In genomic region chr6:118356686-118357085, GRCh38 we compare ENCODE assay signal across 24 cellular contexts.
A peak's percentile ranks its signal among the peaks of the same experiment; 100 is the strongest.
DNase-seq lines count a peak whose midpoint lies in the region; ATAC-seq, FAIRE-seq and TF ChIP-seq lines count a peak whose summit lies in the region.
"Had no signal": no experiment of that assay in that cellular context is flagged by ENCODE, and none has a peak within 500 bp of the region (broad histone marks: within the 10 kb centered on the region; RNA-seq: fewer than 3 reads in every experiment).

No MANE protein-coding gene starts in this region.

- no peak overlapping the region for H3K27ac ChIP-seq in HepG2 (ENCODE audit: extremely low read length, insufficient read depth, low read length)
- no peak overlapping the region for H3K27ac ChIP-seq in right lobe of liver
- H3K27ac ChIP-seq in K562 (ENCODE audit: extremely low read depth, low read depth, low read length): no peak overlapping the region
- H3K27ac ChIP-seq: A549 had no signal

- TF ChIP-seq POLR2A in HepG2 (IDR thresholded peaks at IDR 0.05; ENCODE audit: insufficient read depth in 1 of 2, low read depth in 2 of 2, low read length in 2 of 2) (no peak), right lobe of liver (IDR thresholded peaks at IDR 0.05) (no peak), K562 (conservative IDR thresholded peaks at IDR 0.05) (no peak)

- CTCF ChIA-PET in HepG2 (lab: Yijun Ruan, JAX; ENCODE audit: low intra/inter-chr PET ratio, low total read pairs): no interaction called here
- CTCF ChIA-PET in K562 (lab: Yijun Ruan, JAX; ENCODE audit: low intra/inter-chr PET ratio): no interaction called here

- POLR2A ChIA-PET in HepG2 (lab: Yijun Ruan, JAX): no interaction called here
- POLR2A ChIA-PET in K562 (lab: Yijun Ruan, JAX): interaction anchor here (0.8 kb wide), 1 partner anchor 10 kb away, joined by 4 read pairs; no protein-coding TSS in a partner anchor

- FAIRE-seq in HepG2 (lab: Jason Lieb, UNC): no peak
- no peak for FAIRE-seq in K562 (lab: Jason Lieb, UNC)
- FAIRE-seq in urothelium cell line (lab: Jason Lieb, UNC): no peak
- FAIRE-seq: A549, D721Med, GM12878, GM19239, H54 had no signal

- H3K4me2 ChIP-seq in HepG2 (ENCODE audit: low read depth, low read length): no peak overlapping the region
- H3K4me2 ChIP-seq in K562 (ENCODE audit: insufficient read depth, low read length): no peak overlapping the region
- H3K4me2 ChIP-seq: A549 had no signal

- TF ChIP-seq CTCF in HepG2 (CRISPR knock-in tag; IDR thresholded peaks at IDR 0.05) (no peak), right lobe of liver (IDR thresholded peaks at IDR 0.05) (no peak), K562 (IDR thresholded peaks at IDR 0.05 in 2 of 3, conservative IDR thresholded peaks at IDR 0.05 in 1 of 3; ENCODE audit: insufficient read depth in 2 of 3, low read depth in 1 of 3, low read length in 3 of 3) (no peak)

- H3K9ac ChIP-seq in HepG2 (ENCODE audit: insufficient read depth, low read depth, low read length): no peak overlapping the region
- H3K9ac ChIP-seq in K562 (ENCODE audit: insufficient read depth in 1 of 2, low read depth in 2 of 2, low read length in 2 of 2): no peak overlapping the region

- H4K20me1 ChIP-seq in HepG2 (ENCODE audit: insufficient read depth, low read length): no peaks in the 10 kb centered on the region
- H4K20me1 ChIP-seq in K562 (replicated peaks; ENCODE audit: control insufficient read depth, insufficient read depth, low read length): no peaks in the 10 kb centered on the region

- H3K36me3 ChIP-seq in HepG2 (replicated peaks in 1 of 2; ENCODE audit: control insufficient read depth in 1 of 2, insufficient read depth in 2 of 2, low read length in 2 of 2) (no peaks in the 10 kb centered on the region), right lobe of liver (no peaks in the 10 kb centered on the region), K562 (ENCODE audit: control insufficient read depth, insufficient read depth, low read length) (no peaks in the 10 kb centered on the region)
- H3K36me3 ChIP-seq: HAP-1 had no signal

- H3K9me3 ChIP-seq in HepG2 (ENCODE audit: low read length) (no peaks in the 10 kb centered on the region), right lobe of liver (no peaks in the 10 kb centered on the region), K562 (replicated peaks; ENCODE audit: control insufficient read depth, insufficient read depth, low read depth, low read length) (no peaks in the 10 kb centered on the region)
- H3K9me3 ChIP-seq: A549, Caco-2, HAP-1 had no signal

- in situ Hi-C loops in HepG2 (cut with HindIII; ENCODE audit: extremely low pct_ligation_motif_present, low pct_unique_long_range_greater_than_20kb): no loop called here
- in situ Hi-C loops in K562 (cut with MboI): no loop called here

- intact Hi-C loops in HepG2 (cut with micrococcal nuclease; ENCODE audit: unreplicated experiment): no loop called here
- intact Hi-C loops in right lobe of liver (cut with DNase I): no loop called here
- intact Hi-C loops in K562 (cut with micrococcal nuclease): no loop called here

- ATAC-seq in HepG2: no peak
- no peak for ATAC-seq in right lobe of liver
- ATAC-seq in K562: no peak
- ATAC-seq: A549, GM12878 had no signal

- no peak overlapping the region for H2AFZ ChIP-seq in HepG2 (ENCODE audit: low read length)
- no peak overlapping the region for H2AFZ ChIP-seq in K562 (ENCODE audit: low read depth, low read length)

- TF ChIP-seq RAD21 in HepG2 (CRISPR knock-in tag; IDR thresholded peaks at IDR 0.05) (no peak), K562 (CRISPR knock-in tag; conservative IDR thresholded peaks at IDR 0.05 in 1 of 2, IDR thresholded peaks at IDR 0.05 in 1 of 2) (no peak)

- H3K27me3 ChIP-seq in HepG2 (ENCODE audit: control insufficient read depth in 1 of 2, insufficient read depth in 2 of 2, low read length in 2 of 2) (no peaks in the 10 kb centered on the region), right lobe of liver (no peaks in the 10 kb centered on the region), K562 (ENCODE audit: control insufficient read depth in 2 of 2, insufficient read depth in 2 of 2, low read length in 2 of 2) (no peaks in the 10 kb centered on the region)

- no TSS peak for BruUV-seq in HepG2 (replicated peaks; lab: Mats Ljungman, UMichigan)
- no TSS peak for BruUV-seq in K562 (replicated peaks; lab: Mats Ljungman, UMichigan)

- no peaks in the 10 kb centered on the region for H3K9me1 ChIP-seq in K562 (ENCODE audit: control insufficient read depth, insufficient read depth, low read length)

- no peaks in the 10 kb centered on the region for H3K79me2 ChIP-seq in HepG2 (ENCODE audit: insufficient read depth, low read length)
- H3K79me2 ChIP-seq in K562 (ENCODE audit: control insufficient read depth, insufficient read depth, low read length): no peaks in the 10 kb centered on the region

- H3K4me1 ChIP-seq in HepG2 (ENCODE audit: insufficient read depth, low read length) (no peaks in the 10 kb centered on the region), right lobe of liver (no peaks in the 10 kb centered on the region), K562 (replicated peaks in 1 of 2; ENCODE audit: control insufficient read depth in 2 of 2, insufficient read depth in 2 of 2, low read length in 2 of 2) (no peaks in the 10 kb centered on the region)
- H3K4me1 ChIP-seq: A549, Caco-2 had no signal

- no peak for DNase-seq in HepG2 (ENCODE audit: low spot score)
- DNase-seq in right lobe of liver: no peak
- peak; percentile 20 for DNase-seq in OCI-M1 (lab: John Stamatoyannopoulos, UW)
- DNase-seq in K562 (ENCODE audit: extremely low read depth in 1 of 4, low spot score in 3 of 4): no peak
- no peak for DNase-seq in COLO668 (lab: John Stamatoyannopoulos, UW; ENCODE audit: unreplicated experiment)
- no peak for DNase-seq in urothelium cell line (ENCODE audit: low spot score)
- no peak for DNase-seq in activated CD8-positive, alpha-beta memory T cell treated with anti-CD3 and anti-CD28 coated beads for 24 hours
- DNase-seq: 8988T; ACHN; C1 segment of cervical spinal cord; Caco-2; CD4-positive, alpha-beta memory T cell; DMS 273 treated with DMSO at 0.1 percent for 48 hours; DMS79; EL; GDM1; GOT3; HFFc6 had no signal

- TF ChIP-seq EP300 in HepG2 (IDR thresholded peaks at IDR 0.05; ENCODE audit: low read depth in 2 of 2, low read length in 2 of 2) (no peak), HepG2 (CRISPR knock-in tag; IDR thresholded peaks at IDR 0.05; ENCODE audit: borderline replicate concordance) (no peak), K562 (IDR thresholded peaks at IDR 0.05; ENCODE audit: low read length) (no peak)

- no peak overlapping the region for H3K4me3 ChIP-seq in HepG2 (replicated peaks in 1 of 3; ENCODE audit: insufficient read depth in 1 of 3, low read depth in 2 of 3, low read length in 3 of 3)
- H3K4me3 ChIP-seq in right lobe of liver: no peak overlapping the region
- H3K4me3 ChIP-seq in K562: no peak overlapping the region
- H3K4me3 ChIP-seq: A549, GM12878, HAP-1 had no signal

TF ChIP-seq in HepG2, 621 proteins besides CTCF, POLR2A, EP300 and RAD21:
- TF ChIP-seq ATF7 (IDR thresholded peaks at IDR 0.05) (peak; percentile 90), ATF7 (CRISPR knock-in tag; IDR thresholded peaks at IDR 0.05) (no peak), DZIP1 (CRISPR knock-in tag; IDR thresholded peaks at IDR 0.05) (no peak), CEBPB (IDR thresholded peaks at IDR 0.05; ENCODE audit: borderline replicate concordance, low read depth, low read length) (peak; percentile 21; the same call in 1 of the 2 replicates)

TF ChIP-seq in K562, 482 proteins besides CTCF, POLR2A, EP300 and RAD21 (continues in another document):
- TF ChIP-seq CEBPG (CRISPR knock-in tag; IDR thresholded peaks at IDR 0.05) (no peak), CEBPG (tag; conservative IDR thresholded peaks at IDR 0.05 in 1 of 2, IDR thresholded peaks at IDR 0.05 in 1 of 2) (peak in 1 of 2 experiments; percentile 64; a peak in 2 of 4 replicates), PRDM10 (IDR thresholded peaks at IDR 0.05; ENCODE audit: partially characterized antibody) (no peak), KLF6 (CRISPR knock-in tag; IDR thresholded peaks at IDR 0.05; ENCODE audit: borderline replicate concordance) (no peak), POLR2AphosphoS5 (IDR thresholded peaks at IDR 0.05; ENCODE audit: control insufficient read depth, insufficient read depth, low read depth, low read length) (no peak), ZNF280A (IDR thresholded peaks at IDR 0.05; ENCODE audit: low read depth, partially characterized antibody) (no peak)

Comparison
In these comparisons a context has a peak if more than half of its experiments do, and no peak if none do; other contexts are left out.
1. Of the 241 proteins assayed by ChIP-seq in both HepG2 and K562: peak only in HepG2: none; only in K562: none; in both: CEBPB; in neither: 236; mixed calls (peak in some experiments, not most) for 4.